11 cellular contexts compared by ENCODE assay signal in genomic region chr10:35453855-35454532, GRCh38.
DNase-seq lines count a peak whose midpoint lies in the region; ATAC-seq, FAIRE-seq and TF ChIP-seq lines count a peak whose summit lies in the region.
"Had no signal": no experiment of that assay in that cellular context is flagged by ENCODE, and none has a peak within 500 bp of the region (broad histone marks: within the 10 kb centered on the region; RNA-seq: fewer than 3 reads in every experiment).

No MANE protein-coding gene starts in this region.

- peak overlapping the region; percentile 20 for H3K4me3 ChIP-seq in lower lobe of right lung
- H3K4me3 ChIP-seq in tibial nerve: no peak overlapping the region
- H3K4me3 ChIP-seq: cardiac muscle cell had no signal

- H3K27ac ChIP-seq in lower lobe of right lung (peak overlapping the region; percentile 20), tibial nerve (peak overlapping the region in 3 of 4 donors; percentile 7 to 48 (median 26))
- H3K27ac ChIP-seq: 22Rv1, cardiac muscle cell had no signal

- peaks cover 71% of the 10 kb centered on the region for H3K4me1 Mint-ChIP-seq in endothelial cell (ENCODE audit: unreplicated experiment)

- H3K27ac Mint-ChIP-seq in endothelial cell (ENCODE audit: unreplicated experiment): no peak overlapping the region

- H3K27me3 ChIP-seq in lower lobe of right lung (ENCODE audit: low read depth): no peaks in the 10 kb centered on the region
- no peaks in the 10 kb centered on the region for H3K27me3 ChIP-seq in tibial nerve
- H3K27me3 ChIP-seq: cardiac muscle cell had no signal

- H3K9me3 ChIP-seq in lower lobe of right lung (no peaks in the 10 kb centered on the region), tibial nerve (no peaks in the 10 kb centered on the region)

- ATAC-seq in lower lobe of right lung (peak; percentile 50), HG03025 (IDR thresholded peaks at IDR 0.05; ENCODE audit: low FRiP score, unreplicated experiment) (no peak)

- DNase-seq in NOMO-1 treated with DMSO at 0.1 percent for 48 hours (lab: John Stamatoyannopoulos, UW; ENCODE audit: unreplicated experiment) (peak; percentile 66), NOMO-1 treated with dmso at 0.1 percent for 144 hours (lab: John Stamatoyannopoulos, UW; ENCODE audit: unreplicated experiment) (no peak), dermis blood vessel endothelial cell (peak; percentile 63), lower lobe of right lung (no peak), tibial nerve (ENCODE audit: low spot score in 2 of 2) (no peak), RCC 7860 (ENCODE audit: low spot score) (no peak), endothelial cell (ENCODE audit: low spot score) (no peak)
- DNase-seq: NCI-H1048 had no signal

- intact Hi-C loops in lower lobe of right lung (cut with DNase I): no loop called here

- H3K4me1 ChIP-seq in lower lobe of right lung: peaks cover 70% of the 10 kb centered on the region
- peaks cover 3 to 100% (median 57%) of the 10 kb centered on the region in 4 donors for H3K4me1 ChIP-seq in tibial nerve

- no peaks in the 10 kb centered on the region for H3K36me3 ChIP-seq in lower lobe of right lung
- no peaks in the 10 kb centered on the region for H3K36me3 ChIP-seq in tibial nerve
- H3K36me3 ChIP-seq: cardiac muscle cell had no signal

- H3K27me3 Mint-ChIP-seq in endothelial cell (ENCODE audit: unreplicated experiment): peaks cover 13% of the 10 kb centered on the region

- H3K36me3 Mint-ChIP-seq in endothelial cell (ENCODE audit: low read depth, unreplicated experiment): peaks cover 8% of the 10 kb centered on the region

- 73 to 81% methylated on average over 12 of the region's 12 CpGs for WGBS in tibial nerve, 2 donors

- FAIRE-seq in RCC 7860 (lab: Jason Lieb, UNC): no peak

- no peak overlapping the region for H3K4me3 Mint-ChIP-seq in endothelial cell (ENCODE audit: unreplicated experiment)

- peak in 1 of 2 donors; percentile 71 for TF ChIP-seq EP300 in tibial nerve (IDR thresholded peaks at IDR 0.05)

- H3K9me3 Mint-ChIP-seq in endothelial cell (ENCODE audit: unreplicated experiment): no peaks in the 10 kb centered on the region

- TF ChIP-seq CTCF in lower lobe of right lung (IDR thresholded peaks at IDR 0.05) (no peak), tibial nerve (IDR thresholded peaks at IDR 0.05) (no peak), endothelial cell (IDR thresholded peaks at IDR 0.05; ENCODE audit: unreplicated experiment) (no peak)

- no peak for TF ChIP-seq POLR2A in tibial nerve (IDR thresholded peaks at IDR 0.05)

Comparison
In these comparisons a context has a peak if more than half of its experiments do, and no peak if none do; other contexts are left out.
1. DNase-seq: peak in NOMO-1 treated with DMSO at 0.1 percent for 48 hours (single experiment) and dermis blood vessel endothelial cell (single experiment); none in NOMO-1 treated with dmso at 0.1 percent for 144 hours (single experiment), lower lobe of right lung (single experiment), tibial nerve (0 of 2), RCC 7860 (single experiment) and endothelial cell (single experiment).